Comparison of ENCODE assay signal across 36 cellular contexts in genomic region chr1:22844621-22845020, GRCh38.
"Had no signal": no experiment of that assay in that cellular context is flagged by ENCODE, and none has a peak within 500 bp of the region (broad histone marks: within the 10 kb centered on the region; RNA-seq: fewer than 3 reads in every experiment).

No MANE protein-coding gene starts in this region.

- H3K9me3 ChIP-seq: adrenal gland, body of pancreas, breast epithelium had no signal

- H3K4me1 ChIP-seq: adrenal gland, breast epithelium had no signal

- H3K27ac Mint-ChIP-seq: activated B cell treated with CpG ODN at 0.5 μM for 24 hours; activated CD4-positive, alpha-beta memory T cell treated with anti-CD3 and anti-CD28 coated beads for 36 hours; activated CD4-positive, alpha-beta T cell treated with anti-CD3 and anti-CD28 coated beads, Interleukin-2, amount 10 ng/mL, durations not matched to agents 24 days and 14 days; activated CD8-positive, alpha-beta T cell treated with anti-CD3 and anti-CD28 coated beads for 36 hours; activated naive CD4-positive, alpha-beta T cell treated with anti-CD3 and anti-CD28 coated beads for 36 hours; activated naive CD8-positive, alpha-beta T cell treated with anti-CD3 and anti-CD28 coated beads for 36 hours; activated T-cell treated with anti-CD3 and anti-CD28 coated beads, Interleukin-2, amount 50 U/mL, for 72 hours; activated T-helper 1 cell treated with anti-CD3 and anti-CD28 coated beads, Interleukin-12 subunit alpha, Interleukin-12 subunit beta, Interleukin-2, Interleukin-4 antibody, amounts not matched to agents 30 ng/mL and 10 ng/mL and 1 ng/mL, durations not matched to agents 14 hours and 24 hours and 36 hours; activated T-helper 17 cell treated with anti-CD3 and anti-CD28 coated beads, Interleukin-2, amount 50 U/mL, for 72 hours; T-helper 1 cell treated with Interleukin-12 subunit alpha and Interleukin-12 subunit beta and Interleukin-4 antibody, amounts not matched to agents 30 μg/mL and 1 μg/mL, for 36 hours; T-helper 2 cell treated with Interferon-gamma antibody and Interleukin-4, amounts not matched to agents 5 μg/mL and 100 μg/mL, for 36 hours had no signal

- ATAC-seq: activated CD8-positive, alpha-beta T cell treated with anti-CD3 and anti-CD28 coated beads for 36 hours; activated naive CD4-positive, alpha-beta T cell treated with anti-CD3 and anti-CD28 coated beads, Interleukin-2, amount 50 U/mL, for 72 hours; activated T-cell treated with anti-CD3 and anti-CD28 coated beads, Interleukin-2, amount 50 U/mL, for 4 hours; activated T-cell treated with anti-CD3 and anti-CD28 coated beads, Interleukin-2, amount 50 U/mL, for 72 hours; activated T-helper 17 cell treated with anti-CD3 and anti-CD28 coated beads, Interleukin-2, amount 50 U/mL, for 72 hours; body of pancreas had no signal

- DNase-seq: activated B cell treated with CpG ODN at 0.5 μM for 24 hours; activated CD4-positive, alpha-beta memory T cell treated with anti-CD3 and anti-CD28 coated beads for 36 hours; activated CD4-positive, alpha-beta T cell treated with anti-CD3 and anti-CD28 coated beads for 4 hours; activated CD4-positive, alpha-beta T cell treated with anti-CD3 and anti-CD28 coated beads, Interleukin-2, amount 10 ng/mL, durations not matched to agents 24 days and 14 days; activated CD4-positive, alpha-beta T cell treated with anti-CD3 and anti-CD28 coated beads, Interleukin-2, amount 50 U/mL, for 1 hour; activated CD4-positive, alpha-beta T cell treated with anti-CD3 and anti-CD28 coated beads, Interleukin-2, amount 50 U/mL, for 4 hours; activated CD4-positive, CD25-positive, alpha-beta regulatory T cell treated with anti-CD3 and anti-CD28 coated beads, Interleukin-2, amount 50 U/mL, for 72 hours; activated CD8-positive, alpha-beta memory T cell treated with anti-CD3 and anti-CD28 coated beads, Interleukin-2, amount 50 U/mL, for 4 hours; activated CD8-positive, alpha-beta T cell treated with anti-CD3 and anti-CD28 coated beads for 36 hours; activated effector memory CD4-positive, alpha-beta T cell treated with anti-CD3 and anti-CD28 coated beads, Interleukin-2, amount 50 U/mL, for 16 hours; activated gamma-delta T cell treated with Interleukin-2 at 50 U/mL for 16 hours; activated naive CD4-positive, alpha-beta T cell; activated naive CD4-positive, alpha-beta T cell treated with anti-CD3 and anti-CD28 coated beads for 36 hours; activated naive CD4-positive, alpha-beta T cell treated with anti-CD3 and anti-CD28 coated beads, Interleukin-2, amount 50 U/mL, for 16 hours; activated naive CD8-positive, alpha-beta T cell treated with anti-CD3 and anti-CD28 coated beads for 36 hours; activated T-cell treated with anti-CD3 and anti-CD28 coated beads for 4 hours; activated T-cell treated with anti-CD3 and anti-CD28 coated beads, Interleukin-2, amount 50 U/mL, for 1 hour; activated T-cell treated with anti-CD3 and anti-CD28 coated beads, Interleukin-2, amount 50 U/mL, for 4 hours; activated T-cell treated with anti-CD3 and anti-CD28 coated beads, Interleukin-2, amount 50 U/mL, for 72 hours; adrenal gland; amniotic stem cell; aorta; body of pancreas; brain microvascular endothelial cell; caudate nucleus; T-helper 1 cell; T-helper 2 cell; T-helper 9 cell had no signal

- H3K36me3 Mint-ChIP-seq: activated CD4-positive, alpha-beta memory T cell treated with anti-CD3 and anti-CD28 coated beads for 36 hours; activated naive CD4-positive, alpha-beta T cell treated with anti-CD3 and anti-CD28 coated beads, Interleukin-2, amount 50 U/mL, for 72 hours; activated naive CD8-positive, alpha-beta T cell treated with anti-CD3 and anti-CD28 coated beads for 36 hours had no signal

- H3K4me1 Mint-ChIP-seq: activated CD4-positive, alpha-beta T cell treated with anti-CD3 and anti-CD28 coated beads, Interleukin-2, amount 10 ng/mL, durations not matched to agents 24 days and 14 days; activated naive CD8-positive, alpha-beta T cell treated with anti-CD3 and anti-CD28 coated beads for 36 hours had no signal

- H3K36me3 ChIP-seq: adrenal gland, brain microvascular endothelial cell, breast epithelium had no signal

- H3K4me3 ChIP-seq: adrenal gland, body of pancreas, breast epithelium had no signal

- H3K9me3 Mint-ChIP-seq: activated B cell treated with CpG ODN at 0.5 μM for 24 hours; activated CD4-positive, alpha-beta memory T cell treated with anti-CD3 and anti-CD28 coated beads for 36 hours; activated CD4-positive, alpha-beta T cell treated with anti-CD3 and anti-CD28 coated beads, Interleukin-2, amount 10 ng/mL, durations not matched to agents 24 days and 14 days; activated CD8-positive, alpha-beta T cell treated with anti-CD3 and anti-CD28 coated beads for 36 hours; activated naive CD4-positive, alpha-beta T cell treated with anti-CD3 and anti-CD28 coated beads for 36 hours; activated naive CD4-positive, alpha-beta T cell treated with anti-CD3 and anti-CD28 coated beads, Interleukin-2, amount 50 U/mL, for 72 hours; activated naive CD8-positive, alpha-beta T cell treated with anti-CD3 and anti-CD28 coated beads for 36 hours; activated T-cell treated with anti-CD3 and anti-CD28 coated beads, Interleukin-2, amount 50 U/mL, for 4 hours; activated T-cell treated with anti-CD3 and anti-CD28 coated beads, Interleukin-2, amount 50 U/mL, for 72 hours; activated T-helper 1 cell treated with anti-CD3 and anti-CD28 coated beads, Interleukin-12 subunit alpha, Interleukin-12 subunit beta, Interleukin-2, Interleukin-4 antibody, amounts not matched to agents 30 ng/mL and 10 ng/mL and 1 ng/mL, durations not matched to agents 14 hours and 24 hours and 36 hours; activated T-helper 17 cell treated with anti-CD3 and anti-CD28 coated beads, Interleukin-2, amount 50 U/mL, for 72 hours; T-helper 1 cell treated with Interleukin-12 subunit alpha and Interleukin-12 subunit beta and Interleukin-4 antibody, amounts not matched to agents 30 μg/mL and 1 μg/mL, for 36 hours; T-helper 2 cell treated with Interferon-gamma antibody and Interleukin-4, amounts not matched to agents 5 μg/mL and 100 μg/mL, for 36 hours had no signal

- H3K27me3 ChIP-seq: adrenal gland, body of pancreas, brain microvascular endothelial cell, breast epithelium had no signal

- H3K4me3 Mint-ChIP-seq: activated B cell treated with CpG ODN at 0.5 μM for 24 hours; activated CD4-positive, alpha-beta memory T cell treated with anti-CD3 and anti-CD28 coated beads for 36 hours; activated CD4-positive, alpha-beta T cell treated with anti-CD3 and anti-CD28 coated beads, Interleukin-2, amount 10 ng/mL, durations not matched to agents 24 days and 14 days; activated CD8-positive, alpha-beta T cell treated with anti-CD3 and anti-CD28 coated beads for 36 hours; activated naive CD4-positive, alpha-beta T cell treated with anti-CD3 and anti-CD28 coated beads for 36 hours; activated naive CD8-positive, alpha-beta T cell treated with anti-CD3 and anti-CD28 coated beads for 36 hours; activated T-cell treated with anti-CD3 and anti-CD28 coated beads, Interleukin-2, amount 50 U/mL, for 4 hours; activated T-cell treated with anti-CD3 and anti-CD28 coated beads, Interleukin-2, amount 50 U/mL, for 72 hours; activated T-helper 1 cell treated with anti-CD3 and anti-CD28 coated beads, Interleukin-12 subunit alpha, Interleukin-12 subunit beta, Interleukin-2, Interleukin-4 antibody, amounts not matched to agents 30 ng/mL and 10 ng/mL and 1 ng/mL, durations not matched to agents 14 hours and 24 hours and 36 hours; activated T-helper 17 cell treated with anti-CD3 and anti-CD28 coated beads, Interleukin-2, amount 50 U/mL, for 72 hours; T-helper 1 cell treated with Interleukin-12 subunit alpha and Interleukin-12 subunit beta and Interleukin-4 antibody, amounts not matched to agents 30 μg/mL and 1 μg/mL, for 36 hours; T-helper 2 cell treated with Interferon-gamma antibody and Interleukin-4, amounts not matched to agents 5 μg/mL and 100 μg/mL, for 36 hours had no signal

- FAIRE-seq: astrocyte, TTC549 had no signal

- H3K27ac ChIP-seq: adrenal gland, body of pancreas, brain microvascular endothelial cell, breast epithelium had no signal
